ENCODE assay signal across 29 cellular contexts in genomic region chr22:48154169-48154942, GRCh38.
"Had no signal": no experiment of that assay in that cellular context is flagged by ENCODE, and none has a peak within 500 bp of the region (broad histone marks: within the 10 kb centered on the region; RNA-seq: fewer than 3 reads in every experiment).

No MANE protein-coding gene starts in this region.

- H3K36me3 ChIP-seq: adrenal gland, brain microvascular endothelial cell, breast epithelium had no signal

- H3K9me3 ChIP-seq: adrenal gland, body of pancreas had no signal

- ATAC-seq: activated CD8-positive, alpha-beta T cell treated with anti-CD3 and anti-CD28 coated beads for 36 hours; activated naive CD4-positive, alpha-beta T cell treated with anti-CD3 and anti-CD28 coated beads, Interleukin-2, amount 50 U/mL, for 72 hours; activated T-cell treated with anti-CD3 and anti-CD28 coated beads, Interleukin-2, amount 50 U/mL, for 4 hours; activated T-cell treated with anti-CD3 and anti-CD28 coated beads, Interleukin-2, amount 50 U/mL, for 72 hours; activated T-helper 17 cell treated with anti-CD3 and anti-CD28 coated beads, Interleukin-2, amount 50 U/mL, for 72 hours; body of pancreas had no signal

- H3K27me3 ChIP-seq: adrenal gland, body of pancreas, brain microvascular endothelial cell had no signal

- H3K27ac ChIP-seq: adrenal gland, body of pancreas, brain microvascular endothelial cell, breast epithelium, VCaP had no signal

- DNase-seq: activated B cell treated with CpG ODN at 0.5 μM for 24 hours; activated CD4-positive, alpha-beta memory T cell treated with anti-CD3 and anti-CD28 coated beads for 36 hours; activated CD4-positive, alpha-beta T cell treated with anti-CD3 and anti-CD28 coated beads for 4 hours; activated CD4-positive, alpha-beta T cell treated with anti-CD3 and anti-CD28 coated beads, Interleukin-2, amount 10 ng/mL, durations not matched to agents 24 days and 14 days; activated CD4-positive, alpha-beta T cell treated with anti-CD3 and anti-CD28 coated beads, Interleukin-2, amount 50 U/mL, for 1 hour; activated CD4-positive, alpha-beta T cell treated with anti-CD3 and anti-CD28 coated beads, Interleukin-2, amount 50 U/mL, for 4 hours; activated CD4-positive, CD25-positive, alpha-beta regulatory T cell treated with anti-CD3 and anti-CD28 coated beads, Interleukin-2, amount 50 U/mL, for 72 hours; activated CD8-positive, alpha-beta memory T cell treated with anti-CD3 and anti-CD28 coated beads, Interleukin-2, amount 50 U/mL, for 4 hours; activated CD8-positive, alpha-beta T cell treated with anti-CD3 and anti-CD28 coated beads for 36 hours; activated effector memory CD4-positive, alpha-beta T cell treated with anti-CD3 and anti-CD28 coated beads, Interleukin-2, amount 50 U/mL, for 16 hours; activated gamma-delta T cell treated with Interleukin-2 at 50 U/mL for 16 hours; activated naive CD4-positive, alpha-beta T cell; activated naive CD4-positive, alpha-beta T cell treated with anti-CD3 and anti-CD28 coated beads for 36 hours; activated naive CD8-positive, alpha-beta T cell treated with anti-CD3 and anti-CD28 coated beads for 36 hours; activated T-cell treated with anti-CD3 and anti-CD28 coated beads for 4 hours; activated T-cell treated with anti-CD3 and anti-CD28 coated beads, Interleukin-2, amount 50 U/mL, for 1 hour; activated T-cell treated with anti-CD3 and anti-CD28 coated beads, Interleukin-2, amount 50 U/mL, for 4 hours; activated T-cell treated with anti-CD3 and anti-CD28 coated beads, Interleukin-2, amount 50 U/mL, for 72 hours; adrenal gland; amniotic stem cell; brain microvascular endothelial cell; T-helper 1 cell; T-helper 2 cell; T-helper 9 cell had no signal

- H3K4me3 ChIP-seq: adrenal gland, body of pancreas, breast epithelium had no signal

- H3K4me1 ChIP-seq: adrenal gland, body of pancreas, breast epithelium had no signal
